31 cellular contexts compared by ENCODE assay signal in the genomic region with DNA sequence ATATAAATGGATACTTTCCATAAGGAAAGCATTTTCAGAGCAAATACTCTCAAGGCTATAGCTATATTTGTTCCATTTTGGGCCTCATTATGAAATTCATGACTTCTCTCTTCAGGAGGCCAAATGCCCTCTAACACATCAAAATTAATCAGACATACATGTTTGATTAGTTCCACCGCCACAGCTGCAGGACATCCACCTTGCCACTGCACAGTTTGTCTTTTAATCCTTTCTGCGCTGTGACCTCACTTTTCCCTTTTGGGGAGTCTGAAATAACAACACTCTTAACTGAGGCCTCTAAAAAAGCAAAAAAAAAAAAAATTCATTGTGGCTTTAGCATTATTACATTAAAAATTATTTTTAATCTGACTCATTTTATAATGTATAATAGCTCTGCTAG.
DNase-seq lines count a peak whose midpoint lies in the region; ATAC-seq and TF ChIP-seq lines count a peak whose summit lies in the region.
"Had no signal": no experiment of that assay in that cellular context is flagged by ENCODE, and none has a peak within 500 bp of the region (broad histone marks: within the 10 kb centered on the region; RNA-seq: fewer than 3 reads in every experiment).

No MANE protein-coding gene starts in this region.

- no peaks in the 10 kb centered on the region for H3K9me2 ChIP-seq in SU-DHL-6 (replicated peaks; ENCODE audit: insufficient read depth, low read length)

- H3K4me3 ChIP-seq in SJCRH30 (peak overlapping the region; percentile 18), SU-DHL-6 (ENCODE audit: insufficient read depth, low read length, poor library complexity, severe bottlenecking) (no peak overlapping the region), right cardiac atrium (ENCODE audit: low read length) (no peak overlapping the region)
- H3K4me3 ChIP-seq: A549; BLaER1; BLaER1 treated with 17β-estradiol and CSF1 and Interleukin-3, amounts not matched to agents 10 nM and 100 nM had no signal

- ATAC-seq in omental fat pad (ENCODE audit: low FRiP score) = no peak
- no peak for ATAC-seq in right cardiac atrium
- ATAC-seq: A549; CD8-positive, alpha-beta T cell had no signal

- TF ChIP-seq CTCF in SU-DHL-6 (IDR thresholded peaks at IDR 0.05; ENCODE audit: insufficient read depth, low read length, poor library complexity, severe bottlenecking) (no peak), omental fat pad (IDR thresholded peaks at IDR 0.05) (no peak)

- intact Hi-C loops in right cardiac atrium (cut with DNase I) = no loop called here

- H3K27ac ChIP-seq in SJCRH30 (peak overlapping the region; percentile 94), SU-DHL-6 (ENCODE audit: low read depth, low read length) (no peak overlapping the region), right cardiac atrium (ENCODE audit: low read length) (no peak overlapping the region)
- H3K27ac ChIP-seq: 22Rv1; A549; BLaER1; BLaER1 treated with 17β-estradiol and CSF1 and Interleukin-3, amounts not matched to agents 10 nM and 100 nM; C4-2B had no signal

- DNase-seq in SJCRH30 = peak; percentile 72 to 88
- DNase-seq in retina = peak; percentile 15
- no peak for DNase-seq in omental fat pad (ENCODE audit: low spot score)
- DNase-seq in right cardiac atrium = no peak
- no peak for DNase-seq in kidney glomerular epithelial cell (lab: John Stamatoyannopoulos, UW)
- DNase-seq: 8988T; ACHN; AML-193; BE2C; C1 segment of cervical spinal cord; Caco-2; Calu3; CD4-positive, alpha-beta memory T cell; CD4-positive, alpha-beta T cell; CD4-positive, CD25-positive, alpha-beta regulatory T cell; CD8-positive, alpha-beta memory T cell; CD8-positive, alpha-beta T cell; COR-L47; DMS 273 treated with DMSO at 0.1 percent for 48 hours; DMS153; DMS53; DMS79; DMS79 treated with DMSO at 0.1 percent for 48 hours; DND-41; EL had no signal

- H3K27me3 ChIP-seq in SJCRH30 (no peaks in the 10 kb centered on the region), SU-DHL-6 (ENCODE audit: low read length) (no peaks in the 10 kb centered on the region), right cardiac atrium (ENCODE audit: control insufficient read depth, insufficient read depth) (no peaks in the 10 kb centered on the region)
- H3K27me3 ChIP-seq: BE2C; BLaER1; BLaER1 treated with 17β-estradiol and CSF1 and Interleukin-3, amounts not matched to agents 10 nM and 100 nM had no signal

- peak overlapping the region; percentile 51 for H2AFZ ChIP-seq in SU-DHL-6 (ENCODE audit: low read depth, low read length, severe bottlenecking)

- no peak overlapping the region for H3K9ac ChIP-seq in SU-DHL-6 (ENCODE audit: low read length)
- H3K9ac ChIP-seq: BLaER1; BLaER1 treated with 17β-estradiol and CSF1 and Interleukin-3, amounts not matched to agents 10 nM and 100 nM had no signal

- H3K36me3 ChIP-seq in SJCRH30 (no peaks in the 10 kb centered on the region), SU-DHL-6 (ENCODE audit: low read length) (peaks cover 4% of the 10 kb centered on the region; the same call in 1 of the 2 replicates)
- H3K36me3 ChIP-seq: BE2C; BLaER1; BLaER1 treated with 17β-estradiol and CSF1 and Interleukin-3, amounts not matched to agents 10 nM and 100 nM had no signal

- H4K20me1 ChIP-seq in SU-DHL-6 (ENCODE audit: low read depth, low read length) = no peaks in the 10 kb centered on the region
- H4K20me1 ChIP-seq: BLaER1; BLaER1 treated with 17β-estradiol and CSF1 and Interleukin-3, amounts not matched to agents 10 nM and 100 nM had no signal

- no peak overlapping the region for H3K4me2 ChIP-seq in SU-DHL-6 (ENCODE audit: low read depth, low read length, poor library complexity, severe bottlenecking)
- H3K4me2 ChIP-seq: A549; BLaER1; BLaER1 treated with 17β-estradiol and CSF1 and Interleukin-3, amounts not matched to agents 10 nM and 100 nM had no signal

- H3K4me1 ChIP-seq in SJCRH30 (peaks cover 10% of the 10 kb centered on the region; the same call in 1 of the 2 replicates), right cardiac atrium (ENCODE audit: control insufficient read depth, insufficient read depth, low read length) (no peaks in the 10 kb centered on the region)
- H3K4me1 ChIP-seq: A549; BE2C; BLaER1; BLaER1 treated with 17β-estradiol and CSF1 and Interleukin-3, amounts not matched to agents 10 nM and 100 nM; Caco-2 had no signal

- H3K79me2 ChIP-seq in SU-DHL-6 (ENCODE audit: insufficient read depth, low read length) = no peaks in the 10 kb centered on the region

- no peaks in the 10 kb centered on the region for H3F3A ChIP-seq in SU-DHL-6 (ENCODE audit: insufficient read depth)

- H3K9me3 ChIP-seq in SJCRH30 (replicated peaks) = no peaks in the 10 kb centered on the region; the same call in 1 of the 2 replicates
- H3K9me3 ChIP-seq in SU-DHL-6 (ENCODE audit: insufficient read depth, low read length) = peaks cover 19% of the 10 kb centered on the region; the same call in 1 of the 2 replicates
- no peaks in the 10 kb centered on the region for H3K9me3 ChIP-seq in right cardiac atrium (ENCODE audit: control insufficient read depth, low read length)
- H3K9me3 ChIP-seq: A549, BE2C had no signal

- 84% methylated on average over 2 of the region's 2 CpGs for WGBS in right cardiac atrium

Comparison
In these comparisons a context has a peak if more than half of its experiments do, and no peak if none do; other contexts are left out.
1. DNase-seq: peak in SJCRH30 (2 of 2) and retina (single experiment); none in omental fat pad (single experiment), right cardiac atrium (0 of 3) and kidney glomerular epithelial cell (single experiment).